ENCODE assay signal across 26 cellular contexts in genomic region chr3:54755746-54756145, GRCh38.
"Had no signal": no experiment of that assay in that cellular context is flagged by ENCODE, and none has a peak within 500 bp of the region (broad histone marks: within the 10 kb centered on the region; RNA-seq: fewer than 3 reads in every experiment).

No MANE protein-coding gene starts in this region.

- H3K4me1 Mint-ChIP-seq: activated CD4-positive, alpha-beta memory T cell treated with anti-CD3 and anti-CD28 coated beads, Interleukin-2, amount 10 ng/mL, durations not matched to agents 7 days and 5 days; activated CD4-positive, alpha-beta T cell treated with anti-CD3 and anti-CD28 coated beads, Interleukin-2, amount 10 ng/mL, durations not matched to agents 24 days and 14 days; activated naive CD8-positive, alpha-beta T cell treated with anti-CD3 and anti-CD28 coated beads, Interleukin-2, amount 10 ng/mL, durations not matched to agents 7 days and 5 days; memory B cell; naive B cell; neural crest cell; stimulated activated memory B cell treated with anti-CD40 and anti-IgM and Interleukin-4, amounts not matched to agents 10 μg/mL and 1 μg/mL and 100 μg/mL, for 72 hours had no signal

- H3K27me3 Mint-ChIP-seq: activated CD4-positive, alpha-beta memory T cell treated with anti-CD3 and anti-CD28 coated beads, Interleukin-2, amount 10 ng/mL, durations not matched to agents 7 days and 5 days; activated CD4-positive, alpha-beta T cell treated with anti-CD3 and anti-CD28 coated beads, Interleukin-2, amount 10 ng/mL, durations not matched to agents 24 days and 14 days; activated naive CD8-positive, alpha-beta T cell treated with anti-CD3 and anti-CD28 coated beads, Interleukin-2, amount 10 ng/mL, durations not matched to agents 7 days and 5 days; stimulated activated memory B cell treated with anti-CD40 and anti-IgM and Interleukin-4, amounts not matched to agents 10 μg/mL and 1 μg/mL and 100 μg/mL, for 72 hours had no signal

- H3K4me3 ChIP-seq: cardiac muscle cell, heart right ventricle, mucosa of descending colon, stomach, suprapubic skin, tibial nerve had no signal

- H3K9me3 ChIP-seq: heart right ventricle, mucosa of descending colon, stomach, suprapubic skin, tibial nerve had no signal

- H3K27ac Mint-ChIP-seq: activated CD4-positive, alpha-beta memory T cell treated with anti-CD3 and anti-CD28 coated beads, Interleukin-2, amount 10 ng/mL, durations not matched to agents 7 days and 5 days; activated CD4-positive, alpha-beta T cell treated with anti-CD3 and anti-CD28 coated beads, Interleukin-2, amount 10 ng/mL, durations not matched to agents 24 days and 14 days; activated naive CD4-positive, alpha-beta T cell treated with anti-CD3 and anti-CD28 coated beads for 36 hours; activated naive CD8-positive, alpha-beta T cell treated with anti-CD3 and anti-CD28 coated beads, Interleukin-2, amount 10 ng/mL, durations not matched to agents 7 days and 5 days; activated T-cell treated with anti-CD3 and anti-CD28 coated beads, Interleukin-2, amount 50 U/mL, for 72 hours; memory B cell; naive B cell; stimulated activated memory B cell treated with anti-CD40 and anti-IgM and Interleukin-4, amounts not matched to agents 10 μg/mL and 1 μg/mL and 100 μg/mL, for 72 hours had no signal

- H3K36me3 ChIP-seq: cardiac muscle cell, heart right ventricle, stomach, suprapubic skin, tibial nerve had no signal

- H3K4me1 ChIP-seq: heart right ventricle, stomach, suprapubic skin, tibial nerve had no signal

- ATAC-seq: activated CD4-positive, CD25-positive, alpha-beta regulatory T cell treated with anti-CD3 and anti-CD28 coated beads, Interleukin-2, amount 50 U/mL, for 24 hours; activated T-cell treated with anti-CD3 and anti-CD28 coated beads, Interleukin-2, amount 50 U/mL, for 72 hours; heart right ventricle; left cardiac atrium; mucosa of descending colon; sciatic nerve; stimulated activated memory B cell treated with anti-CD40 and anti-IgM and Interleukin-4, amounts not matched to agents 10 μg/mL and 1 μg/mL and 100 μg/mL, for 72 hours had no signal

- H3K9me3 Mint-ChIP-seq: activated CD4-positive, alpha-beta T cell treated with anti-CD3 and anti-CD28 coated beads, Interleukin-2, amount 10 ng/mL, durations not matched to agents 24 days and 14 days; activated naive CD4-positive, alpha-beta T cell treated with anti-CD3 and anti-CD28 coated beads for 36 hours; activated naive CD8-positive, alpha-beta T cell treated with anti-CD3 and anti-CD28 coated beads, Interleukin-2, amount 10 ng/mL, durations not matched to agents 7 days and 5 days; memory B cell; stimulated activated memory B cell treated with anti-CD40 and anti-IgM and Interleukin-4, amounts not matched to agents 10 μg/mL and 1 μg/mL and 100 μg/mL, for 72 hours had no signal

- H3K36me3 Mint-ChIP-seq: activated naive CD8-positive, alpha-beta T cell treated with anti-CD3 and anti-CD28 coated beads, Interleukin-2, amount 10 ng/mL, durations not matched to agents 7 days and 5 days; memory B cell; naive B cell; stimulated activated memory B cell treated with anti-CD40 and anti-IgM and Interleukin-4, amounts not matched to agents 10 μg/mL and 1 μg/mL and 100 μg/mL, for 72 hours had no signal

- H3K27me3 ChIP-seq: cardiac muscle cell, heart right ventricle, stomach, suprapubic skin, tibial nerve had no signal

- H3K27ac ChIP-seq: cardiac muscle cell, heart right ventricle, stomach, suprapubic skin, tibial nerve, VCaP had no signal

- H3K4me3 Mint-ChIP-seq: activated CD4-positive, alpha-beta memory T cell treated with anti-CD3 and anti-CD28 coated beads, Interleukin-2, amount 10 ng/mL, durations not matched to agents 7 days and 5 days; activated CD4-positive, alpha-beta T cell treated with anti-CD3 and anti-CD28 coated beads, Interleukin-2, amount 10 ng/mL, durations not matched to agents 24 days and 14 days; activated naive CD4-positive, alpha-beta T cell treated with anti-CD3 and anti-CD28 coated beads for 36 hours; activated naive CD8-positive, alpha-beta T cell treated with anti-CD3 and anti-CD28 coated beads, Interleukin-2, amount 10 ng/mL, durations not matched to agents 7 days and 5 days; activated T-cell treated with anti-CD3 and anti-CD28 coated beads, Interleukin-2, amount 50 U/mL, for 72 hours; memory B cell; naive B cell; neural crest cell; stimulated activated memory B cell treated with anti-CD40 and anti-IgM and Interleukin-4, amounts not matched to agents 10 μg/mL and 1 μg/mL and 100 μg/mL, for 72 hours had no signal

- DNase-seq: activated CD4-positive, alpha-beta memory T cell treated with anti-CD3 and anti-CD28 coated beads, Interleukin-2, amount 10 ng/mL, durations not matched to agents 7 days and 5 days; activated CD4-positive, alpha-beta T cell treated with anti-CD3 and anti-CD28 coated beads, Interleukin-2, amount 10 ng/mL, durations not matched to agents 24 days and 14 days; activated effector memory CD4-positive, alpha-beta T cell treated with Interleukin-2 at 50 U/mL for 16 hours; activated naive CD4-positive, alpha-beta T cell treated with anti-CD3 and anti-CD28 coated beads for 36 hours; activated naive CD8-positive, alpha-beta T cell treated with anti-CD3 and anti-CD28 coated beads, Interleukin-2, amount 10 ng/mL, durations not matched to agents 7 days and 5 days; activated T-cell treated with anti-CD3 and anti-CD28 coated beads, Interleukin-2, amount 50 U/mL, for 72 hours; amygdala; dermis blood vessel endothelial cell; effector CD8-positive, alpha-beta T cell; erythroblast; heart right ventricle; left cardiac atrium; mucosa of descending colon; naive B cell; small intestine; stimulated activated CD4-positive, alpha-beta T cell treated with anti-CD3 and anti-CD28 coated beads, Interleukin-15, amount 100 ng/mL, for 24 hours; stomach had no signal
